Comparison of ENCODE assay signal across 26 cellular contexts in the genomic region with DNA sequence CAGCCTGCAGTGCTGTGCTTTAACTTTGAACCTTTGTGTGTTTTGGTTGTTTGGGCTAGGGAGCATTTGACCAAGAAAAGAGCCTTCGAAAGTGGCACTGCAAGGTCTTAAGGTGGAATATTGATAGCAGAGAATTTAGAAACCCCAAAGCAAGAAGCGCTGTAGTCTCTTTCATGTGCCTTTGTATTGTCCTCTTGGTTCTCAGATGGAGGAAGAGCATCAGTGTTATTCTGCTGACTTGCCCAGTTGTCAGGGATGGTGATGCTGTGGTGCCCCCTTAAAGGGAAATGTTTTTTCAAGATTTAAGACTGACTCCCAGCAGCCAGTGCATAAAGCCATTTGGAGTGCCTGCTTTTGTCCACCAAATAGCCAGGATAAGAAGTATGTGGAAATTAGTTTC.
"Had no signal": no experiment of that assay in that cellular context is flagged by ENCODE, and none has a peak within 500 bp of the region (broad histone marks: within the 10 kb centered on the region; RNA-seq: fewer than 3 reads in every experiment).

No MANE protein-coding gene starts in this region.

- ATAC-seq: stimulated activated effector memory CD8-positive, alpha-beta T cell treated with anti-CD3 and anti-CD28 coated beads, Interleukin-12 subunit alpha, Interleukin-12 subunit beta, amount 100 ng/mL, for 72 hours; stimulated activated memory B cell treated with anti-CD40 and anti-IgM and Interleukin-4, amounts not matched to agents 10 μg/mL and 1 μg/mL and 100 μg/mL, for 72 hours; stimulated activated naive B cell treated with anti-CD40 and anti-IgM and Interleukin-4, amounts not matched to agents 10 μg/mL and 1 μg/mL and 100 μg/mL, for 72 hours; stimulated activated naive CD8-positive, alpha-beta T cell treated with anti-CD3 and anti-CD28 coated beads, Interleukin-15, amount 100 ng/mL, for 72 hours; stimulated activated naive CD8-positive, alpha-beta T cell treated with anti-CD3 and anti-CD28 coated beads, Interleukin-15, Interleukin-2, amounts not matched to agents 100 U/mL and 50 U/mL, for 24 hours; upper lobe of right lung had no signal

- H3K4me3 ChIP-seq: stomach, suprapubic skin, testis, thoracic aorta, thyroid gland, tibial artery, tibial nerve, transverse colon, upper lobe of left lung, upper lobe of right lung, uterus had no signal

- H3K36me3 ChIP-seq: stomach, suprapubic skin, thoracic aorta, thyroid gland, tibial artery, tibial nerve, transverse colon, upper lobe of left lung, upper lobe of right lung, uterus had no signal

- H3K27me3 ChIP-seq: stomach, suprapubic skin, testis, thyroid gland, tibial artery, tibial nerve, transverse colon, upper lobe of left lung, upper lobe of right lung, uterus had no signal

- FAIRE-seq: urothelium cell line had no signal

- H3K4me1 ChIP-seq: stomach, suprapubic skin, testis, thyroid gland, tibial artery, tibial nerve, transverse colon, upper lobe of left lung, upper lobe of right lung, uterus had no signal

- DNase-seq: stimulated activated CD4-positive, alpha-beta T cell treated with anti-CD3 and anti-CD28 coated beads, Interleukin-2, amount 100 ng/mL, for 48 hours; stimulated activated CD4-positive, alpha-beta T cell treated with anti-CD3 and anti-CD28 coated beads, Interleukin-4, amount 100 ng/mL, for 1 hour; stimulated activated CD4-positive, alpha-beta T cell treated with anti-CD3 and anti-CD28 coated beads, Interleukin-4, amount 100 ng/mL, for 24 hours; stimulated activated CD4-positive, alpha-beta T cell treated with anti-CD3 and anti-CD28 coated beads, Interleukin-4, amount 100 ng/mL, for 4 hours; stimulated activated CD8-positive, alpha-beta memory T cell treated with anti-CD3 and anti-CD28 coated beads, Interleukin-4, amount 100 ng/mL, for 48 hours; stimulated activated naive B cell treated with anti-CD40 and anti-IgM and Interleukin-4, amounts not matched to agents 10 μg/mL and 1 μg/mL and 100 μg/mL, for 72 hours; stimulated activated naive CD4-positive, alpha-beta T cell; stimulated activated naive CD4-positive, alpha-beta T cell treated with Interleukin-2 at 50 U/mL for 16 hours; stimulated activated naive CD8-positive, alpha-beta T cell treated with anti-CD3 and anti-CD28 coated beads, Interleukin-15, amount 100 ng/mL, for 72 hours; stimulated activated naive CD8-positive, alpha-beta T cell treated with anti-CD3 and anti-CD28 coated beads, Interleukin-15, Interleukin-2, amounts not matched to agents 100 U/mL and 50 U/mL, for 24 hours; stomach; substantia nigra; testis; thyroid gland; tibial artery; transverse colon; trophoblast cell; upper lobe of left lung; upper lobe of right lung; uterus had no signal

- H3K9me3 ChIP-seq: stomach, suprapubic skin, testis, thoracic aorta, thyroid gland, tibial artery, tibial nerve, transverse colon, upper lobe of left lung, upper lobe of right lung, uterus had no signal

- H3K27ac ChIP-seq: stomach, suprapubic skin, testis, thoracic aorta, thyroid gland, tibial artery, tibial nerve, transverse colon, upper lobe of left lung, upper lobe of right lung, uterus had no signal
